ENCODE assay signal across 8 cellular contexts in genomic region chr7:101724957-101725356, GRCh38.
"Had no signal": no experiment of that assay in that cellular context is flagged by ENCODE, and none has a peak within 500 bp of the region (broad histone marks: within the 10 kb centered on the region; RNA-seq: fewer than 3 reads in every experiment).

No MANE protein-coding gene starts in this region.

- H3K27ac ChIP-seq: GM23248, HL-60 had no signal

- H3K9me3 Mint-ChIP-seq: IgD-negative memory B cell had no signal

- H3K27ac Mint-ChIP-seq: HFFc6, IgD-negative memory B cell had no signal

- H3K9ac ChIP-seq: GM23248 had no signal

- DNase-seq: GM23248, GOT3, HFFc6, KBM-7 had no signal

- ATAC-seq: HCT116 had no signal

- H3K36me3 ChIP-seq: HAP-1 had no signal

- H3K4me3 Mint-ChIP-seq: HFFc6, IgD-negative memory B cell had no signal

- H2AFZ ChIP-seq: GM23248 had no signal

- H3K4me1 Mint-ChIP-seq: IgD-negative memory B cell had no signal

- H3K4me3 ChIP-seq: GM23248, HAP-1 had no signal
